ENCODE assay signal across 8 cellular contexts in genomic region chr17:44314869-44315661, GRCh38. TPM values are rescaled to one million over a fixed set of nuclear protein-coding genes. Genes with fewer than 3 reads are reported as not detected.
A peak's percentile ranks its signal among the peaks of the same experiment; 100 is the strongest.
DNase-seq lines count a peak whose midpoint lies in the region; ATAC-seq and TF ChIP-seq lines count a peak whose summit lies in the region.

No MANE protein-coding gene starts in this region.

- peak overlapping the region; percentile 65 to 88 for H3K4me3 Mint-ChIP-seq in activated T-cell treated with anti-CD3 and anti-CD28 coated beads, Interleukin-2, amount 50 U/mL, for 72 hours

- H3K27me3 ChIP-seq in MG63 (peaks cover 22% of the 10 kb centered on the region), gastrocnemius medialis (peaks cover 36 to 40% (median 39%) of the 10 kb centered on the region in 3 donors)

- H3K27ac ChIP-seq in gastrocnemius medialis: no peak overlapping the region

- H3K4me3 ChIP-seq in MG63 (no peak overlapping the region), gastrocnemius medialis (peak overlapping the region in 1 of 4 donors; percentile 40)

- no peak overlapping the region for H3K27ac Mint-ChIP-seq in activated T-cell treated with anti-CD3 and anti-CD28 coated beads, Interleukin-2, amount 50 U/mL, for 72 hours

- ATAC-seq in activated T-cell treated with anti-CD3 and anti-CD28 coated beads, Interleukin-2, amount 50 U/mL, for 72 hours (replicated peaks in 1 of 2): peak; percentile 74
- no peak for ATAC-seq in gastrocnemius medialis

- no peaks in the 10 kb centered on the region for H3K9me3 Mint-ChIP-seq in activated T-cell treated with anti-CD3 and anti-CD28 coated beads, Interleukin-2, amount 50 U/mL, for 72 hours

- H3K9me3 ChIP-seq in MG63 (no peaks in the 10 kb centered on the region), gastrocnemius medialis (no peaks in the 10 kb centered on the region)

- no peak for TF ChIP-seq POLR2A in gastrocnemius medialis (IDR thresholded peaks at IDR 0.05)

- in situ Hi-C loops in gastrocnemius medialis (cut with MboI; ENCODE audit: low sequenced_read_pairs in 4 of 4): no loop called here

- intact Hi-C loops in gastrocnemius medialis (cut with DNase I; ENCODE audit: low total_unique reads): no loop called here

- peaks cover 0 to 4% of the 10 kb centered on the region in 2 donors for H3K4me1 ChIP-seq in gastrocnemius medialis

- H3K36me3 ChIP-seq in MG63: peaks cover 8% of the 10 kb centered on the region
- H3K36me3 ChIP-seq in gastrocnemius medialis: peaks cover 0 to 11% of the 10 kb centered on the region in 2 donors

- peaks cover 18% of the 10 kb centered on the region for H3K4me1 Mint-ChIP-seq in activated T-cell treated with anti-CD3 and anti-CD28 coated beads, Interleukin-2, amount 50 U/mL, for 72 hours (ENCODE audit: low read depth)

- DNase-seq in DMS153 treated with DMSO at 0.1 percent for 48 hours (lab: John Stamatoyannopoulos, UW; ENCODE audit: unreplicated experiment) (peak; percentile 5), MG63 (peak; percentile 28), hepatic stellate cell (ENCODE audit: low spot score) (peak; percentile 69), NK-92 (lab: John Stamatoyannopoulos, UW; ENCODE audit: unreplicated experiment) (no peak), NCI-H82 (lab: John Stamatoyannopoulos, UW) (no peak), gastrocnemius medialis (no peak)
- peak; percentile 52 to 66 for DNase-seq in activated T-cell treated with anti-CD3 and anti-CD28 coated beads, Interleukin-2, amount 50 U/mL, for 72 hours
- peak; percentile 35 to 46 for DNase-seq in stimulated activated CD4-positive, alpha-beta T cell treated with anti-CD3 and anti-CD28 coated beads, Interleukin-4, amount 100 ng/mL, for 4 hours

- TF ChIP-seq CTCF in gastrocnemius medialis (IDR thresholded peaks at IDR 0.05 in 4 of 5, conservative IDR thresholded peaks at IDR 0.05 in 1 of 5): no peak

- peaks cover 2 to 4% of the 10 kb centered on the region in 2 donors for H3K36me3 Mint-ChIP-seq in activated T-cell treated with anti-CD3 and anti-CD28 coated beads, Interleukin-2, amount 50 U/mL, for 72 hours (ENCODE audit: insufficient read depth in 2 of 2)

- H3K27me3 Mint-ChIP-seq in activated T-cell treated with anti-CD3 and anti-CD28 coated beads, Interleukin-2, amount 50 U/mL, for 72 hours (ENCODE audit: low read depth): peaks cover 36% of the 10 kb centered on the region

RNA-seq across cellular contexts. Expression of gene RUNDC3A, which starts 6.7 kb away (rescaled TPM):
- total RNA-seq in MG63 (2014; rRNA removed; shearing (Covaris generic); ENCODE audit: low replicate concordance): not detected in 2 replicates
- 1 to 10 TPM in 1 of 2 donors, under 1 TPM in 1; 0.35 to 1.4 TPM for total RNA-seq in activated T-cell treated with anti-CD3 and anti-CD28 coated beads, Interleukin-2, amount 50 U/mL, for 72 hours
- total RNA-seq in gastrocnemius medialis: not detected

RNA-seq across cellular contexts. Expression of gene SLC25A39, which starts 9.6 kb away (rescaled TPM):
- total RNA-seq in MG63 (2014; rRNA removed; shearing (Covaris generic); ENCODE audit: low replicate concordance): 142 and 155 TPM in 2 replicates
- total RNA-seq in activated T-cell treated with anti-CD3 and anti-CD28 coated beads, Interleukin-2, amount 50 U/mL, for 72 hours: 10 to 100 TPM; 83.6 to 97.2 TPM
- 10 to 100 TPM; 36.7 to 44.2 (median 38.4) TPM for total RNA-seq in gastrocnemius medialis

RNA-seq across cellular contexts. Expression of gene GRN, which starts 30.0 kb away (rescaled TPM):
- 109 and 170 TPM in 2 replicates for total RNA-seq in MG63 (2014; rRNA removed; shearing (Covaris generic); ENCODE audit: low replicate concordance)
- 10 to 100 TPM; 57.8 to 58.7 TPM for total RNA-seq in activated T-cell treated with anti-CD3 and anti-CD28 coated beads, Interleukin-2, amount 50 U/mL, for 72 hours
- total RNA-seq in gastrocnemius medialis: 100 to 1,000 TPM in 2 of 4 donors, 10 to 100 TPM in 2; 64.2 to 111 (median 87.1) TPM

RNA-seq across cellular contexts. Expression of gene SLC4A1, which starts 47.1 kb away (rescaled TPM):
- not detected in 2 replicates for total RNA-seq in MG63 (2014; rRNA removed; shearing (Covaris generic); ENCODE audit: low replicate concordance)
- not detected for total RNA-seq in activated T-cell treated with anti-CD3 and anti-CD28 coated beads, Interleukin-2, amount 50 U/mL, for 72 hours
- under 1 TPM in 2 of 4 donors, not detected in 2; 0.11 to 0.20 TPM for total RNA-seq in gastrocnemius medialis

RNA-seq across cellular contexts. Expression of gene FAM171A2, which starts 48.6 kb away (rescaled TPM):
- 2.1 and 9.3 TPM in 2 replicates for total RNA-seq in MG63 (2014; rRNA removed; shearing (Covaris generic); ENCODE audit: low replicate concordance)
- total RNA-seq in activated T-cell treated with anti-CD3 and anti-CD28 coated beads, Interleukin-2, amount 50 U/mL, for 72 hours: under 1 TPM; 0.14 to 0.41 TPM
- under 1 TPM in 3 of 4 donors, not detected in 1; 0.10 to 0.47 (median 0.23) TPM for total RNA-seq in gastrocnemius medialis

Comparison
In these comparisons a context has a peak if more than half of its experiments do, and no peak if none do; other contexts are left out.
1. DNase-seq: peak in DMS153 treated with DMSO at 0.1 percent for 48 hours (single experiment), MG63 (single experiment), activated T-cell treated with anti-CD3 and anti-CD28 coated beads, Interleukin-2, amount 50 U/mL, for 72 hours (2 of 2), hepatic stellate cell (single experiment) and stimulated activated CD4-positive, alpha-beta T cell treated with anti-CD3 and anti-CD28 coated beads, Interleukin-4, amount 100 ng/mL, for 4 hours (2 of 2); none in NK-92 (single experiment), NCI-H82 (single experiment) and gastrocnemius medialis (0 of 2).
2. ATAC-seq: peak in activated T-cell treated with anti-CD3 and anti-CD28 coated beads, Interleukin-2, amount 50 U/mL, for 72 hours (2 of 2); none in gastrocnemius medialis (0 of 2).